In genomic region chr1:111481387-111482221, GRCh38 we compare ENCODE assay signal across 8 cellular contexts.
A peak's percentile ranks its signal among the peaks of the same experiment; 100 is the strongest.
DNase-seq lines count a peak whose midpoint lies in the region; ATAC-seq and TF ChIP-seq lines count a peak whose summit lies in the region.

No MANE protein-coding gene starts in this region.

- TF ChIP-seq CTCF in cardiac fibroblast (IDR thresholded peaks at IDR 0.05; ENCODE audit: low read depth, low read length), result peak; percentile 80

- DNase-seq in ACHN, result peak; percentile 55
- peak; percentile 21 for DNase-seq in NCI-H2029 treated with DMSO at 0.1 percent for 48 hours (lab: John Stamatoyannopoulos, UW)
- peak; percentile 83 for DNase-seq in UCSD-AML1 (lab: John Stamatoyannopoulos, UW; ENCODE audit: unreplicated experiment)
- DNase-seq in cardiac fibroblast (ENCODE audit: low read depth in 2 of 2), result peak; percentile 80 to 83
- DNase-seq in islet precursor cell, result peak; percentile 88
- peak; percentile 16 to 41 for DNase-seq in stimulated activated CD4-positive, alpha-beta T cell treated with anti-CD3 and anti-CD28 coated beads, Interleukin-15, amount 100 ng/mL, for 1 hour (ENCODE audit: low read depth in 1 of 2, low spot score in 1 of 2)

- H3K4me3 ChIP-seq in cardiac fibroblast (replicated peaks in 1 of 2; ENCODE audit: low read depth in 2 of 2, low read length in 2 of 2), result no peak overlapping the region

- in situ Hi-C loops in ACHN (cut with HindIII; ENCODE audit: low pct_ligation_motif_present, low pct_unique_long_range_greater_than_20kb, low sequenced_read_pairs), result no loop called here

- ATAC-seq in GM18861 (IDR thresholded peaks at IDR 0.05; ENCODE audit: unreplicated experiment), result peak; percentile 49
- no peak for ATAC-seq in GM19455 (IDR thresholded peaks at IDR 0.05; ENCODE audit: unreplicated experiment)

Comparison
In these comparisons a context has a peak if more than half of its experiments do, and no peak if none do; other contexts are left out.
1. DNase-seq: peak in every context shown above with its lines; median percentile 88 in islet precursor cell; 83 in UCSD-AML1; 82 in cardiac fibroblast; 55 in ACHN; 28 in stimulated activated CD4-positive, alpha-beta T cell treated with anti-CD3 and anti-CD28 coated beads, Interleukin-15, amount 100 ng/mL, for 1 hour; 21 in NCI-H2029 treated with DMSO at 0.1 percent for 48 hours.